19 cellular contexts compared by ENCODE assay signal in the genomic region with DNA sequence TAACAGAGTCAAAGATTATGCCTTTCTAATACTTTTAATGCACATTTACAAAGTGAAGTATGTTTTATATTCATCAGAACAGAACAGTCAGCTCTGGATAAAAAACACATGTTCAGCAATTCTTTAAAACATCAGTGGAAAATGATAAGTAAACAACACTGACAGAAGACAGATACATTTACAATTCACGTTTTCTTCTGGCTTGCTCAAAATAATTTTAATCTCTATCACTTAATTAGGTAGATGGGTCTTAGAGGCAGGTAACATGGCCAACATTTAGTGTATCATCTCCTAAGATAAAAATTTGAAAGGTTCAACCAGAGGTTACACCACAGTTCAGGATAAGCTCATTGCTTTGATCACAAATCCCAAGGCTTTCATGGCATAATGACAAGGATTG.
DNase-seq lines count a peak whose midpoint lies in the region; ATAC-seq, FAIRE-seq and TF ChIP-seq lines count a peak whose summit lies in the region.
"Had no signal": no experiment of that assay in that cellular context is flagged by ENCODE, and none has a peak within 500 bp of the region (broad histone marks: within the 10 kb centered on the region; RNA-seq: fewer than 3 reads in every experiment).

No MANE protein-coding gene starts in this region.

- DNase-seq in D721Med (ENCODE audit: insufficient read length, low spot score), result no peak
- DNase-seq in SK-N-DZ (ENCODE audit: low spot score), result peak; percentile 88
- no peak for DNase-seq in K562 (ENCODE audit: extremely low read depth in 1 of 4, low spot score in 3 of 4)
- no peak for DNase-seq in mesothelial cell of epicardium (ENCODE audit: low spot score in 2 of 2, unreplicated experiment in 2 of 2)
- DNase-seq in DMS53 (lab: John Stamatoyannopoulos, UW), result no peak
- no peak for DNase-seq in progenitor cell of endocrine pancreas (ENCODE audit: low spot score, unreplicated experiment)
- DNase-seq: BE2C; C1 segment of cervical spinal cord; CD4-positive, CD25-positive, alpha-beta regulatory T cell; CD8-positive, alpha-beta memory T cell; COR-L47; DMS79 treated with DMSO at 0.1 percent for 48 hours; GF-D8; H9; KG1 had no signal

- no peak for TF ChIP-seq RAD21 in K562 (CRISPR knock-in tag; conservative IDR thresholded peaks at IDR 0.05 in 1 of 2, IDR thresholded peaks at IDR 0.05 in 1 of 2)

- WGBS in K562 (ENCODE audit: insufficient coverage, low coverage, missing lambda C conversion rate), result 52% methylated on average over 1 of the region's 1 CpG

- H3K9me3 ChIP-seq in K562 (replicated peaks; ENCODE audit: control insufficient read depth, insufficient read depth, low read depth, low read length), result no peaks in the 10 kb centered on the region
- H3K9me3 ChIP-seq: BE2C had no signal

- no peaks in the 10 kb centered on the region for H3K79me2 ChIP-seq in K562 (ENCODE audit: control insufficient read depth, insufficient read depth, low read length)

- FAIRE-seq in D721Med (lab: Jason Lieb, UNC) (peak; percentile 86), K562 (lab: Jason Lieb, UNC) (no peak)
- FAIRE-seq: H1 had no signal

- H3K27ac Mint-ChIP-seq in mesothelial cell of epicardium (peak overlapping the region; percentile 77), progenitor cell of endocrine pancreas (no peak overlapping the region)
- H3K27ac Mint-ChIP-seq: CD4-positive, CD25-positive, alpha-beta regulatory T cell; CD8-positive, alpha-beta memory T cell; IgD-negative memory B cell had no signal

- POLR2A ChIA-PET in K562 (lab: Yijun Ruan, JAX), result no interaction called here

- H3K9me3 Mint-ChIP-seq in mesothelial cell of epicardium (no peaks in the 10 kb centered on the region), progenitor cell of endocrine pancreas (ENCODE audit: low read depth) (no peaks in the 10 kb centered on the region)
- H3K9me3 Mint-ChIP-seq: CD4-positive, CD25-positive, alpha-beta regulatory T cell; CD8-positive, alpha-beta memory T cell; H9; IgD-negative memory B cell had no signal

- H3K27me3 ChIP-seq in K562 (ENCODE audit: control insufficient read depth in 2 of 2, insufficient read depth in 2 of 2, low read length in 2 of 2), result no peaks in the 10 kb centered on the region
- H3K27me3 ChIP-seq: BE2C had no signal

- in situ Hi-C loops in K562 (cut with MboI), result no loop called here

- no peak overlapping the region for H2AFZ ChIP-seq in K562 (ENCODE audit: low read depth, low read length)

- intact Hi-C loops in K562 (cut with micrococcal nuclease), result no loop called here

- CTCF ChIA-PET in K562 (lab: Yijun Ruan, JAX; ENCODE audit: low intra/inter-chr PET ratio), result no interaction called here

- no peaks in the 10 kb centered on the region for H3K4me1 ChIP-seq in K562 (replicated peaks in 1 of 2; ENCODE audit: control insufficient read depth in 2 of 2, insufficient read depth in 2 of 2, low read length in 2 of 2)

- no peak overlapping the region for H3K9ac ChIP-seq in K562 (ENCODE audit: insufficient read depth in 1 of 2, low read depth in 2 of 2, low read length in 2 of 2)

- H3K36me3 ChIP-seq in K562 (ENCODE audit: control insufficient read depth, insufficient read depth, low read length), result no peaks in the 10 kb centered on the region

- TF ChIP-seq CTCF in D721Med (IDR thresholded peaks at IDR 0.05; ENCODE audit: insufficient read depth, missing control alignments) (no peak), K562 (IDR thresholded peaks at IDR 0.05 in 2 of 3, conservative IDR thresholded peaks at IDR 0.05 in 1 of 3; ENCODE audit: insufficient read depth in 2 of 3, low read depth in 1 of 3, low read length in 3 of 3) (no peak), mesothelial cell of epicardium (IDR thresholded peaks at IDR 0.05; ENCODE audit: unreplicated experiment) (no peak), progenitor cell of endocrine pancreas (IDR thresholded peaks at IDR 0.05; ENCODE audit: unreplicated experiment) (no peak)

- BruUV-seq in K562 (replicated peaks; lab: Mats Ljungman, UMichigan), result no TSS peak

- H3K4me1 Mint-ChIP-seq in mesothelial cell of epicardium (peaks cover 22% of the 10 kb centered on the region), progenitor cell of endocrine pancreas (ENCODE audit: low read depth) (peaks cover 9% of the 10 kb centered on the region)
- H3K4me1 Mint-ChIP-seq: CD8-positive, alpha-beta memory T cell; H9 had no signal

- no peak overlapping the region for H3K27ac ChIP-seq in K562 (ENCODE audit: extremely low read depth, low read depth, low read length)
- H3K27ac ChIP-seq: HL-60 had no signal

- H3K4me3 ChIP-seq in K562, result no peak overlapping the region

- H3K36me3 Mint-ChIP-seq in mesothelial cell of epicardium (peaks cover 14% of the 10 kb centered on the region), progenitor cell of endocrine pancreas (ENCODE audit: insufficient read depth) (peaks cover 8% of the 10 kb centered on the region)

- no peak for TF ChIP-seq POLR2A in K562 (conservative IDR thresholded peaks at IDR 0.05)

- TF ChIP-seq EP300 in K562 (IDR thresholded peaks at IDR 0.05; ENCODE audit: low read length), result no peak

- H3K27me3 Mint-ChIP-seq in mesothelial cell of epicardium (ENCODE audit: low read depth), result no peaks in the 10 kb centered on the region
- no peaks in the 10 kb centered on the region for H3K27me3 Mint-ChIP-seq in progenitor cell of endocrine pancreas
- H3K27me3 Mint-ChIP-seq: CD4-positive, CD25-positive, alpha-beta regulatory T cell; CD8-positive, alpha-beta memory T cell; IgD-negative memory B cell had no signal

- ATAC-seq in K562 (no peak), HG03159 (IDR thresholded peaks at IDR 0.05; ENCODE audit: unreplicated experiment) (no peak)

- H4K20me1 ChIP-seq in K562 (replicated peaks; ENCODE audit: control insufficient read depth, insufficient read depth, low read length), result no peaks in the 10 kb centered on the region

- H3K4me3 Mint-ChIP-seq in mesothelial cell of epicardium (no peak overlapping the region), progenitor cell of endocrine pancreas (ENCODE audit: low read depth) (no peak overlapping the region)
- H3K4me3 Mint-ChIP-seq: CD4-positive, CD25-positive, alpha-beta regulatory T cell; CD8-positive, alpha-beta memory T cell; H9; IgD-negative memory B cell had no signal

- no peaks in the 10 kb centered on the region for H3K9me1 ChIP-seq in K562 (ENCODE audit: control insufficient read depth, insufficient read depth, low read length)

- H3K4me2 ChIP-seq in K562 (ENCODE audit: insufficient read depth, low read length), result no peak overlapping the region

TF ChIP-seq in K562, 482 proteins besides CTCF, POLR2A, EP300 and RAD21:
- TF ChIP-seq ZNF239 (CRISPR knock-in tag; IDR thresholded peaks at IDR 0.05) (no peak), C11orf30 (IDR thresholded peaks at IDR 0.05; ENCODE audit: low read depth) (peak; percentile 48; the same call in 1 of the 2 replicates), ZNF316 (IDR thresholded peaks at IDR 0.05) (peak; percentile 77)
